In the genomic region with DNA sequence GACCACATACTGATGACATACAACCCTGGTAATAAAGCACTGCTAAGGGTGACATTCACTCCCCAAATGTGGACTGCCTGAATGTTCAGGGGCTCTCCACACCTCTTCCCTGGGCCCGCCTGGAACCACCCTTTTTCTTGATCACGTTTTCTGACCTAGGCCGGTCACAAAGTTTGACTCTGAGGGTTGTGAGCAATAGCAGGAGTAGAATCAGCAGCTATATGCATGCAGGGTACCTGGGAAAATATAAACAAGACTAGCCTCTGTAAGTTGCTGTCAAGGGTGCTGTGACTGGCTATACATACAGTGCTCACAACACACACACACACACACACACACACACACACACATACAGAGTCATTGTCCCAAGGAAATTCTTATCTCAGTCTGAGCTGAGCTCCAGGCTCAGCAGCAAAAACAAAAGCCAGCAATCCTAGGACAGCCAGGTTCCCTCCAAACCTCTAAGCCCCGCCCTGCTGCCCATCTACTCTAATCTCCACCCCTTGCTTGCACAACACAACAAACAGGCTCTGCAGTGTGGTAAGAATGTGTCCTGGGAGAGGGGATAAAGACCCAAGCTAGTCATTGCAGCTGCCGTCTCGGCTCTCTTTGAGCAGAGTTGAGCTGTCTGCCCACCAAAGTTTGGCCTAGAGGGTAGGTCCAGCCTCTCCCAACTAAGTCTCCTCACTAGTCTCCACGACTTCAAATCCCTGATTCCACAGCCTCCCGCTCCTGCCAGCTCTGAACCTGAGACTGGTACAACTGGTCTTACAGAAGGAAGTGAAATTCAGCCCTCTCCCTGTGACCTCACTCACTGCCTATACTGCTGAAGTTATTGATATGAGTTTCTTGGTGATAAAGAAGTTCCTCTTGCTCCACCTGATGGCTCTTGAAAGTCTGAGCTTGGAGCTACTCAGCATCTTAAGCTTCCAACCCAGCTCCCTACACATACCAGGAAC, we compare ENCODE assay signal across 9 cellular contexts. TPM values are rescaled to one million over a fixed set of nuclear protein-coding genes. Genes with fewer than 3 reads are reported as not detected.
DNase-seq lines count a peak whose midpoint lies in the region; ATAC-seq, FAIRE-seq and TF ChIP-seq lines count a peak whose summit lies in the region.
"Had no signal": no experiment of that assay in that cellular context is flagged by ENCODE, and none has a peak within 500 bp of the region (broad histone marks: within the 10 kb centered on the region; RNA-seq: fewer than 3 reads in every experiment).

No MANE protein-coding gene starts in this region.

- no peak overlapping the region for H4K5ac ChIP-seq in H1 (ENCODE audit: insufficient read length, low read depth, low read length)

- H3K9me3 ChIP-seq in RWPE2 (ENCODE audit: severe bottlenecking) (no peaks in the 10 kb centered on the region), H1 (ENCODE audit: insufficient read depth in 2 of 2, low read depth in 1 of 2, low read length in 1 of 2) (no peaks in the 10 kb centered on the region)
- H3K9me3 ChIP-seq: SJSA1 had no signal

- peaks cover 0 to 2% of the 10 kb centered on the region in 2 experiments for H4K20me1 ChIP-seq in H1 (replicated peaks in 1 of 2; ENCODE audit: control insufficient read depth in 1 of 2, insufficient read depth in 2 of 2, low read length in 2 of 2)

- H2BK120ac ChIP-seq in H1 (replicated peaks; ENCODE audit: low read depth, low read length) = no peak overlapping the region

- peaks cover 0 to 5% of the 10 kb centered on the region in 2 donors for H3K27me3 Mint-ChIP-seq in natural killer cell (ENCODE audit: low read depth in 2 of 2)

- H3K9me3 Mint-ChIP-seq in natural killer cell = no peaks in the 10 kb centered on the region

- intact Hi-C loops in natural killer cell (cut with micrococcal nuclease) = loop anchor here (5.0 kb wide), 1 partner anchor 59 kb away; no protein-coding TSS in a partner anchor

- H3K4me1 Mint-ChIP-seq in natural killer cell = peaks cover 26 to 38% of the 10 kb centered on the region in 2 donors

- peaks cover 9% of the 10 kb centered on the region; the same call in 1 of the 2 replicates for H3K23me2 ChIP-seq in H1 (ENCODE audit: low read depth, low read length)

- peak; percentile 87 for DNase-seq in CD1c-positive myeloid dendritic cell (ENCODE audit: extremely low spot score)
- peak; percentile 86 for DNase-seq in RWPE2 (ENCODE audit: low spot score)
- DNase-seq in H1 (ENCODE audit: low read depth in 1 of 2, low spot score in 2 of 2) = peak in 1 of 2 experiments; percentile 83
- no peak for DNase-seq in natural killer cell
- DNase-seq in GM19238 (ENCODE audit: insufficient read length, low spot score) = no peak
- no peak for DNase-seq in NCI-H1048 (lab: John Stamatoyannopoulos, UW)

- H2BK15ac ChIP-seq in H1 (ENCODE audit: low read length) = peak overlapping the region; percentile 99

- FAIRE-seq in H1 (lab: Jason Lieb, UNC) = peak; percentile 88

- H3K27ac ChIP-seq in RWPE2 (ENCODE audit: poor library complexity, severe bottlenecking) = peak overlapping the region; percentile 19
- no peak overlapping the region for H3K27ac ChIP-seq in H1 (ENCODE audit: low read depth, low read length)
- H3K27ac ChIP-seq: SJSA1 had no signal

- H3K4me3 ChIP-seq in RWPE2 (ENCODE audit: severe bottlenecking) = no peak overlapping the region
- H3K4me3 ChIP-seq in H1 (ENCODE audit: extremely low read depth in 1 of 4, insufficient read depth in 2 of 4, low read depth in 3 of 4, low read length in 4 of 4) = peak overlapping the region in 3 of 4 experiments; percentile 1 to 90 (median 12); a peak in 4 of 8 replicates
- H3K4me3 ChIP-seq: SJSA1 had no signal

- no peaks in the 10 kb centered on the region for H3K36me3 Mint-ChIP-seq in natural killer cell

- H3K18ac ChIP-seq in H1 (ENCODE audit: extremely low read depth, low read length) = peak overlapping the region; percentile 65

- POLR2A ChIA-PET in H1 (lab: Charles Lee; ENCODE audit: partially characterized antibody) = interaction anchor here (0.6 to 10.0 kb wide), 19 partner anchors 8 to 371 kb away, joined by 3 to 143 read pairs (median 5); a partner anchor contains a TSS

- CTCF ChIA-PET in H1 (lab: Charles Lee; ENCODE audit: partially characterized antibody) = interaction anchor here (0.6 to 23.9 kb wide), 33 partner anchors 8 to 230 kb away, joined by 3 to 406 read pairs (median 4); a partner anchor contains a TSS

- H2AK5ac ChIP-seq in H1 (ENCODE audit: low read depth, low read length) = 0 out of 2 replicates have a peak overlapping the region, but pooled peaks have one; percentile 32

- H3K56ac ChIP-seq in H1 (replicated peaks; ENCODE audit: insufficient read length, low read depth, low read length) = peak overlapping the region; percentile 52

- no peak overlapping the region for H4K91ac ChIP-seq in H1 (replicated peaks; ENCODE audit: insufficient read length, low read length)

- peak; percentile 15 for TF ChIP-seq CTCF in RWPE2 (IDR thresholded peaks at IDR 0.05; ENCODE audit: poor library complexity, severe bottlenecking)
- no peak for TF ChIP-seq CTCF in H1 (IDR thresholded peaks at IDR 0.05; ENCODE audit: control extremely low read depth in 1 of 3, insufficient read depth in 1 of 3, low read depth in 1 of 3, low read length in 3 of 3)
- no peak for TF ChIP-seq CTCF in natural killer cell (IDR thresholded peaks at IDR 0.05)

- peak; percentile 16 to 17; a peak in 2 of 4 replicates for TF ChIP-seq RAD21 in H1 (IDR thresholded peaks at IDR 0.05 in 1 of 2, conservative IDR thresholded peaks at IDR 0.05 in 1 of 2; ENCODE audit: low read depth in 2 of 2, low read length in 2 of 2)

- H3K4me1 ChIP-seq in RWPE2 (ENCODE audit: insufficient read depth, poor library complexity, severe bottlenecking) (peaks cover 40% of the 10 kb centered on the region), H1 (replicated peaks in 1 of 4; ENCODE audit: control insufficient read depth in 3 of 4, insufficient read depth in 4 of 4, low read length in 3 of 4) (peaks cover 38 to 56% (median 49%) of the 10 kb centered on the region in 4 experiments)

- peak overlapping the region; percentile 4; the same call in 1 of the 2 replicates for H2BK5ac ChIP-seq in H1 (ENCODE audit: low read depth, low read length)

- peak overlapping the region in 1 of 2 donors; percentile 88 for H3K27ac Mint-ChIP-seq in natural killer cell

- H3K36me3 ChIP-seq in RWPE2 (ENCODE audit: low read depth) (no peaks in the 10 kb centered on the region), H1 (ENCODE audit: control insufficient read depth in 2 of 4, insufficient read depth in 4 of 4, low read length in 3 of 4) (peaks cover 0 to under 1% (median 0%) of the 10 kb centered on the region in 4 experiments; a peak in 2 of 8 replicates)

- H3K9ac ChIP-seq in H1 (replicated peaks in 1 of 4; ENCODE audit: extremely low read depth in 1 of 4, low read depth in 3 of 4, low read length in 3 of 4) = no peak overlapping the region; a peak in 1 of 7 replicates

- peak overlapping the region; percentile 15 for H3K4ac ChIP-seq in H1 (replicated peaks; ENCODE audit: insufficient read length, low read depth, low read length)

- H3K23ac ChIP-seq in H1 (ENCODE audit: insufficient read length) = no peak overlapping the region

- peak in 1 of 2 experiments; percentile 42; a peak in 1 of 3 replicates for TF ChIP-seq POLR2A in H1 (IDR thresholded peaks at IDR 0.05; ENCODE audit: control extremely low read depth in 1 of 2, low read depth in 2 of 2, low read length in 2 of 2)

- no peak for TF ChIP-seq EP300 in H1 (IDR thresholded peaks at IDR 0.05; ENCODE audit: borderline replicate concordance in 1 of 2, low read depth in 2 of 2, low read length in 2 of 2)

- H2BK12ac ChIP-seq in H1 (ENCODE audit: low read depth, low read length) = no peak overlapping the region; the same call in 1 of the 2 replicates

- H3K79me1 ChIP-seq in H1 (ENCODE audit: low read depth, low read length) = no peaks in the 10 kb centered on the region; the same call in 1 of the 2 replicates

- H3K4me3 Mint-ChIP-seq in natural killer cell = peak overlapping the region; percentile 38

- H2AFZ ChIP-seq in H1 (ENCODE audit: low read length) = no peak overlapping the region

- H3K27me3 ChIP-seq in RWPE2 (ENCODE audit: insufficient read depth, poor library complexity, severe bottlenecking) (no peaks in the 10 kb centered on the region), H1 (replicated peaks in 1 of 4; ENCODE audit: control insufficient read depth in 3 of 4, extremely low read depth in 1 of 4, insufficient read depth in 3 of 4, low read length in 3 of 4) (no peaks in the 10 kb centered on the region)
- H3K27me3 ChIP-seq: SJSA1 had no signal

- H3K4me2 ChIP-seq in H1 (ENCODE audit: insufficient read depth in 1 of 2, low read depth in 2 of 2, low read length in 2 of 2) = peak overlapping the region; percentile 57 to 90

- H4K8ac ChIP-seq in H1 (ENCODE audit: extremely low read depth, insufficient read depth, low read length) = no peak overlapping the region

- ATAC-seq in GM18867 (IDR thresholded peaks at IDR 0.05; ENCODE audit: unreplicated experiment) (peak; percentile 34), HG03354 (IDR thresholded peaks at IDR 0.05; ENCODE audit: poor library complexity, severe bottlenecking, unreplicated experiment) (peak; percentile 28), RWPE2 (ENCODE audit: low read depth) (peak; percentile 37), natural killer cell (no peak)

- H2BK20ac ChIP-seq in H1 (ENCODE audit: low read length) = peak overlapping the region; percentile 56; the same call in 1 of the 2 replicates

- no peaks in the 10 kb centered on the region for H3K79me2 ChIP-seq in H1 (ENCODE audit: control insufficient read depth in 1 of 2, insufficient read depth in 2 of 2, low read length in 2 of 2)

- no peak overlapping the region for H3K14ac ChIP-seq in H1 (ENCODE audit: insufficient read length)

- WGBS in H1 (ENCODE audit: extremely low coverage in 1 of 2, insufficient coverage in 1 of 2, insufficient read length in 1 of 2, insufficient replicate concordance in 2 of 2, low coverage in 1 of 2, low lambda C conversion rate in 2 of 2, missing lambda C conversion rate in 1 of 2), 2 experiments = 39% methylated on average over 8 of the region's 8 CpGs; no CpG with 5 or more reads in 1 of the 2 experiments

RNA-seq across cellular contexts. Expression of a gene that starts 2.2 kb away (rescaled TPM):
- 24.2 and 30.9 TPM in 2 replicates for total RNA-seq in H1 (2021; fragmentation: NEBNext Ultra II Directional; extraction: Animal tissue kit (Norgen Biotek cat#: 25700))
- 21.2 and 29.0 TPM in 2 replicates for polyA plus RNA-seq in H1 (2011; rRNA removed)
- 23.4 TPM for polyA plus RNA-seq in H1 (2011; cell fraction: cytosol; rRNA removed)
- polyA plus RNA-seq in H1 (2011; cell fraction: nucleus; rRNA removed) = 28.4 TPM
- polyA plus RNA-seq in H1 (2012, experiment 1 of 2) = 20.6 to 25.4 TPM (median 23.4 TPM) in 4 replicates
- polyA plus RNA-seq in H1 (2012, experiment 2 of 2) = 20.0 TPM
- polyA plus RNA-seq in H1 (2013, experiment 1 of 2) = 9.5 TPM
- polyA plus RNA-seq in H1 (2013, experiment 2 of 2) = 9.4 TPM
- 36.9 and 38.5 TPM in 2 replicates for polyA minus RNA-seq in H1 (2011; rRNA and poly(A)+ RNA removed)
- 23.9 TPM for polyA minus RNA-seq in H1 (2011; cell fraction: cytosol; rRNA and poly(A)+ RNA removed)
- 28.7 TPM for polyA minus RNA-seq in H1 (2011; cell fraction: nucleus; rRNA and poly(A)+ RNA removed)
- total RNA-seq in natural killer cell = 10 to 100 TPM in 1 of 3 donors, 1 to 10 TPM in 2; 7.6 to 10.5 (median 9.8) TPM

RNA-seq across cellular contexts. Expression of a gene that starts 54.4 kb away (rescaled TPM):
- total RNA-seq in H1 (2021; fragmentation: NEBNext Ultra II Directional; extraction: Animal tissue kit (Norgen Biotek cat#: 25700)) = 144 and 153 TPM in 2 replicates
- polyA plus RNA-seq in H1 (2011; rRNA removed) = 31.7 and 48.9 TPM in 2 replicates
- polyA plus RNA-seq in H1 (2011; cell fraction: cytosol; rRNA removed) = 68.3 TPM
- 101 TPM for polyA plus RNA-seq in H1 (2011; cell fraction: nucleus; rRNA removed)
- polyA plus RNA-seq in H1 (2012, experiment 1 of 2) = 93.4 to 126 TPM (median 104 TPM) in 4 replicates
- 5.9 TPM for polyA plus RNA-seq in H1 (2012, experiment 2 of 2)
- 72.9 TPM for polyA plus RNA-seq in H1 (2013, experiment 1 of 2)
- 69.3 TPM for polyA plus RNA-seq in H1 (2013, experiment 2 of 2)
- polyA minus RNA-seq in H1 (2011; rRNA and poly(A)+ RNA removed) = 72.1 and 91.2 TPM in 2 replicates
- 43.2 TPM for polyA minus RNA-seq in H1 (2011; cell fraction: cytosol; rRNA and poly(A)+ RNA removed)
- polyA minus RNA-seq in H1 (2011; cell fraction: nucleus; rRNA and poly(A)+ RNA removed) = 127 TPM
- 1 to 10 TPM in 2 of 3 donors, under 1 TPM in 1; 0.75 to 2.4 (median 1.9) TPM for total RNA-seq in natural killer cell

Comparison
In these comparisons a context has a peak if more than half of its experiments do, and no peak if none do; other contexts are left out.
1. DNase-seq: peak in CD1c-positive myeloid dendritic cell (single experiment) and RWPE2 (single experiment); none in natural killer cell (single experiment), GM19238 (single experiment) and NCI-H1048 (single experiment).
2. ATAC-seq: peak in GM18867 (single experiment), HG03354 (single experiment) and RWPE2 (single experiment); none in natural killer cell (0 of 3).
3. RNA of a gene that starts 54.4 kb away (total RNA-seq): 144 to 153 TPM in H1; 0.75 to 2.4 TPM in natural killer cell; every median in the first group is over 10 times any median in the second.